In the genomic region with DNA sequence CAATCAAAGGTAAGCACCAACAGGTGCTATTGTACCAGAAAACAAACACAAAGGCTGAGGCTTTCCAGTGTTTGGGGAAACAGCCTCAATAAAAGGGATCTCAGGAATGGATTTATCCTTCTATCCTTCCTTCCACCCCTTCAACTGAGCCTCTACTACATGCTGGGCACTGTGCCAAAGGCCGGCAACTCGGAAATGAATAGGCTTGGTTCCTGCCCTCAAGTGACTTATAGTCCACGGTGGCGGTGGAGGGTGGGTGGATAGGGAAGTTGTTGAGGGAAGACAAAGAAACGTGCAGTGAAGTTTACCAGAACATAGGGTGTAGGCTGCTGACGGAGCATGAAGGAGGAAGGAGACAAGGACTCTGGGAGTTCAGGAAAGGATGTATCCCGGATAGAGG, we compare ENCODE assay signal across 29 cellular contexts.
"Had no signal": no experiment of that assay in that cellular context is flagged by ENCODE, and none has a peak within 500 bp of the region (broad histone marks: within the 10 kb centered on the region; RNA-seq: fewer than 3 reads in every experiment).

No MANE protein-coding gene starts in this region.

- H3K4me1 Mint-ChIP-seq: endodermal cell, immature natural killer cell had no signal

- H3K4me2 ChIP-seq: hepatocyte had no signal

- ATAC-seq: effector memory CD8-positive, alpha-beta T cell; esophagus mucosa; gastroesophageal sphincter; heart left ventricle; left colon; left lobe of liver; left ventricle myocardium superior; lower lobe of right lung; mucosa of descending colon had no signal

- H3K9me3 ChIP-seq: colonic mucosa, gastroesophageal sphincter, lower lobe of right lung had no signal

- FAIRE-seq: endometrium, frontal cortex, kidney had no signal

- H3K36me3 ChIP-seq: colonic mucosa, esophagus squamous epithelium, gastroesophageal sphincter, heart left ventricle, lower lobe of right lung had no signal

- H3K27ac Mint-ChIP-seq: endodermal cell, immature natural killer cell, mesothelial cell of epicardium had no signal

- H3K27me3 Mint-ChIP-seq: dendritic cell treated with granulocyte-macrophage colony-stimulating factor and Interleukin-4, amounts not matched to agents 40 ng/mL and 50 ng/mL, for 4 days; effector memory CD8-positive, alpha-beta T cell; naive B cell had no signal

- H3K36me3 Mint-ChIP-seq: immature natural killer cell, mesothelial cell of epicardium, naive B cell had no signal

- H3K4me3 ChIP-seq: colonic mucosa, esophagus squamous epithelium, gastroesophageal sphincter, heart left ventricle, hepatocyte, lower lobe of right lung, mucosa of descending colon had no signal

- DNase-seq: colonic mucosa; cortex of kidney; effector CD8-positive, alpha-beta T cell; effector memory CD8-positive, alpha-beta T cell; endodermal cell; erythroblast; esophagus squamous epithelium; foreskin fibroblast; heart left ventricle; hypothalamus; immature natural killer cell; islet precursor cell; kidney; kidney glomerular epithelial cell; left colon; left ventricle myocardium superior; lower lobe of right lung; mesenchymal stem cell; mucosa of descending colon; naive B cell had no signal

- H3K4me3 Mint-ChIP-seq: dendritic cell treated with granulocyte-macrophage colony-stimulating factor and Interleukin-4, amounts not matched to agents 40 ng/mL and 50 ng/mL, for 4 days; effector memory CD8-positive, alpha-beta T cell; endodermal cell; immature natural killer cell; mesothelial cell of epicardium had no signal

- H3K9me3 Mint-ChIP-seq: naive B cell had no signal

- H3K4me1 ChIP-seq: esophagus squamous epithelium, lower lobe of right lung had no signal

- H3K27ac ChIP-seq: colonic mucosa, epithelial cell of prostate, esophagus squamous epithelium, gastroesophageal sphincter, heart left ventricle, hepatocyte, lower lobe of right lung had no signal

- H3K79me2 ChIP-seq: hepatocyte had no signal

- H2AFZ ChIP-seq: hepatocyte had no signal

- H3K27me3 ChIP-seq: colonic mucosa, gastroesophageal sphincter, heart left ventricle, hepatocyte had no signal
